Comparison of ENCODE assay signal across 25 cellular contexts in genomic region chr11:36211735-36212430, GRCh38.
DNase-seq lines count a peak whose midpoint lies in the region; ATAC-seq, FAIRE-seq and TF ChIP-seq lines count a peak whose summit lies in the region.
"Had no signal": no experiment of that assay in that cellular context is flagged by ENCODE, and none has a peak within 500 bp of the region (broad histone marks: within the 10 kb centered on the region; RNA-seq: fewer than 3 reads in every experiment).

No MANE protein-coding gene starts in this region.

- in situ Hi-C loops in G401 (cut with HindIII; ENCODE audit: low sequenced_read_pairs): no loop called here

- peak; percentile 4 for DNase-seq in COLO668 (lab: John Stamatoyannopoulos, UW; ENCODE audit: unreplicated experiment)
- DNase-seq in NCI-H146 (lab: John Stamatoyannopoulos, UW): peak; percentile 54
- no peak for DNase-seq in dorsolateral prefrontal cortex
- peak; percentile 44 for DNase-seq in midbrain (lab: John Stamatoyannopoulos, UW)
- no peak for DNase-seq in HTR-8/SVneo (ENCODE audit: insufficient read length, low spot score)
- no peak for DNase-seq in foreskin melanocyte
- DNase-seq in G401 (ENCODE audit: low spot score): no peak
- DNase-seq: activated CD4-positive, CD25-positive, alpha-beta regulatory T cell; activated naive CD4-positive, alpha-beta T cell treated with Interleukin-2 at 50 U/mL for 16 hours; body of pancreas; DND-41; GM23248; kidney; lower lobe of right lung; NCI-H1105 treated with DMSO at 0.1 percent for 48 hours; NCI-H2029 treated with DMSO at 0.1 percent for 48 hours; SHP77; sigmoid colon; stimulated activated CD4-positive, alpha-beta T cell treated with anti-CD3 and anti-CD28 coated beads, Interleukin-4, amount 100 ng/mL, for 24 hours; testis had no signal

- intact Hi-C loops in dorsolateral prefrontal cortex (cut with DNase I): no loop called here

- peak overlapping the region in 52 of 59 donors; percentile 35 to 93 (median 84) for H3K27ac ChIP-seq in dorsolateral prefrontal cortex
- H3K27ac ChIP-seq: body of pancreas, GM23248, lower lobe of right lung, sigmoid colon, testis had no signal

- TF ChIP-seq CTCF in dorsolateral prefrontal cortex (IDR thresholded peaks at IDR 0.05 in 54 of 56, conservative IDR thresholded peaks at IDR 0.05 in 2 of 56; ENCODE audit: low read depth in 1 of 56, partially characterized antibody in 56 of 56): no peak

- H3K27me3 ChIP-seq in dorsolateral prefrontal cortex: no peaks in the 10 kb centered on the region
- H3K27me3 ChIP-seq: body of pancreas, sigmoid colon, testis had no signal

- ATAC-seq in GM21390 (IDR thresholded peaks at IDR 0.05; ENCODE audit: unreplicated experiment): no peak
- ATAC-seq: body of pancreas; K562; lower lobe of right lung; Panc1; stimulated activated effector memory CD8-positive, alpha-beta T cell treated with anti-CD3 and anti-CD28 coated beads, Interleukin-12 subunit alpha, Interleukin-12 subunit beta, amount 100 ng/mL, for 72 hours had no signal

- FAIRE-seq in HTR-8/SVneo (lab: Jason Lieb, UNC): no peak
- FAIRE-seq: K562, kidney, urothelium cell line had no signal

- no peak overlapping the region for H3K4me3 ChIP-seq in dorsolateral prefrontal cortex
- H3K4me3 ChIP-seq: body of pancreas, GM23248, K562, lower lobe of right lung, sigmoid colon, testis had no signal

Comparison
In these comparisons a context has a peak if more than half of its experiments do, and no peak if none do; other contexts are left out.
1. DNase-seq: peak in COLO668 (single experiment), NCI-H146 (single experiment) and midbrain (single experiment); none in dorsolateral prefrontal cortex (0 of 10), HTR-8/SVneo (single experiment), foreskin melanocyte (single experiment) and G401 (single experiment).